ENCODE assay signal across 9 cellular contexts in genomic region chr3:32882603-32883025, GRCh38.
DNase-seq lines count a peak whose midpoint lies in the region; ATAC-seq and TF ChIP-seq lines count a peak whose summit lies in the region.
"Had no signal": no experiment of that assay in that cellular context is flagged by ENCODE, and none has a peak within 500 bp of the region (broad histone marks: within the 10 kb centered on the region; RNA-seq: fewer than 3 reads in every experiment).

No MANE protein-coding gene starts in this region.

- H3K9me3 ChIP-seq in OCI-LY3 (ENCODE audit: insufficient read depth, low read length): no peaks in the 10 kb centered on the region

- H3K4me1 ChIP-seq in OCI-LY3 (ENCODE audit: low read length): peaks cover 13% of the 10 kb centered on the region

- no peaks in the 10 kb centered on the region for H4K20me1 ChIP-seq in OCI-LY3 (ENCODE audit: insufficient read depth, low read length)

- H3K36me3 ChIP-seq in OCI-LY3 (replicated peaks; ENCODE audit: low read depth, low read length): no peaks in the 10 kb centered on the region

- H3K79me2 ChIP-seq in OCI-LY3 (ENCODE audit: low read length): no peaks in the 10 kb centered on the region

- no peak overlapping the region for H3K27ac ChIP-seq in OCI-LY3 (ENCODE audit: low read length)
- H3K27ac ChIP-seq: coronary artery had no signal

- ATAC-seq in HG02870 (IDR thresholded peaks at IDR 0.05; ENCODE audit: unreplicated experiment): peak; percentile 92

- TF ChIP-seq CTCF in GM12865 (IDR thresholded peaks at IDR 0.05; ENCODE audit: insufficient read depth, low read depth, low read length, missing control alignments) (no peak), OCI-LY3 (IDR thresholded peaks at IDR 0.05; ENCODE audit: low read depth, low read length) (no peak)

- no peak overlapping the region for H3K9ac ChIP-seq in OCI-LY3 (ENCODE audit: low read length)

- H3K4me3 ChIP-seq in GM12865 (ENCODE audit: low read depth, low read length): no peak overlapping the region
- no peak overlapping the region for H3K4me3 ChIP-seq in OCI-LY3 (ENCODE audit: low read length)
- H3K4me3 ChIP-seq: coronary artery had no signal

- H2AFZ ChIP-seq in OCI-LY3 (ENCODE audit: low read depth, low read length): no peak overlapping the region

- DNase-seq in GM12865 (ENCODE audit: low read depth) (peak; percentile 84), GM19240 (ENCODE audit: insufficient read length, low spot score) (peak; percentile 24), NCI-H2171 (lab: John Stamatoyannopoulos, UW) (no peak), retina (no peak), DMS 273 treated with DMSO at 0.1 percent for 48 hours (lab: John Stamatoyannopoulos, UW) (no peak), 8988T (no peak)

- peaks cover 9% of the 10 kb centered on the region; the same call in 1 of the 2 replicates for H3K27me3 ChIP-seq in OCI-LY3 (ENCODE audit: low read depth, low read length)

- peak overlapping the region; percentile 23 for H3K4me2 ChIP-seq in OCI-LY3 (ENCODE audit: low read length)

Comparison
In these comparisons a context has a peak if more than half of its experiments do, and no peak if none do; other contexts are left out.
1. DNase-seq: peak in GM12865 (single experiment) and GM19240 (single experiment); none in NCI-H2171 (single experiment), retina (single experiment), DMS 273 treated with DMSO at 0.1 percent for 48 hours (single experiment) and 8988T (single experiment).